ENCODE assay signal across 27 cellular contexts in the genomic region with DNA sequence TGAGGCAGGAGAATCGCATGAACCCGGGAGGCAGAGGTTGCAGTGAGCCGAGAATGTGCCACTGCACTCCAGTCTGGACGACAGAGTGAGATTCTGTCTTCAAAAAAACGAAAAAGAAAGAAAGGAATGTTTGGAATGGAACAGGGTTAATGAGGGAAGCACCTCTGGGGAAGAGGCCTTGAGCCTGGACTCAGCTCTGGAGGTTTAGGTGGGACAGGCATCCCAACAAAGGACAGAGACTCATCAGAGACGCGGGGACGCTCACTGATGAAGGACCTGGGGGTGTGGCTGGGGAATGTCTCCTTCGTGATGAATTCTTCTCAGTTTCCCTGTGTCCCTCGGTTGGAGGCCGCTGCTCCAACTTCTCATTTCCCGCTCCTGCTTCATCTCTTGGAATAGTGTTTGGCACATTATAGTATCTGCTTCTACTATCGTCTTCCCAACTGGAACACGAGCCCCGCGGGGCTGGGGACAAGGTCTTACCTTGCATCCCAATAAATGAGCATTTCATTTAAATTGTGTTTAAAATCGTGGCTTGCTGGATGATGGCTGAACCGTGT. TPM values are rescaled to one million over a fixed set of nuclear protein-coding genes. Genes with fewer than 3 reads are reported as not detected.
"Had no signal": no experiment of that assay in that cellular context is flagged by ENCODE, and none has a peak within 500 bp of the region (broad histone marks: within the 10 kb centered on the region; RNA-seq: fewer than 3 reads in every experiment).

No MANE protein-coding gene starts in this region.

- DNase-seq: activated CD4-positive, alpha-beta T cell treated with anti-CD3 and anti-CD28 coated beads, Interleukin-2, amount 10 ng/mL, durations not matched to agents 7 days and 5 days; activated CD8-positive, alpha-beta memory T cell treated with anti-CD3 and anti-CD28 coated beads, Interleukin-2, amount 50 U/mL, for 4 hours; activated CD8-positive, alpha-beta T cell treated with anti-CD3 and anti-CD28 coated beads, Interleukin-2, amount 10 ng/mL, durations not matched to agents 7 days and 5 days; activated effector memory CD4-positive, alpha-beta T cell treated with Interleukin-2 at 50 U/mL for 16 hours; activated naive CD4-positive, alpha-beta T cell treated with anti-CD3 and anti-CD28 coated beads, Interleukin-2, amount 10 ng/mL, durations not matched to agents 7 days and 5 days; activated naive CD8-positive, alpha-beta T cell treated with anti-CD3 and anti-CD28 coated beads, Interleukin-2, amount 50 U/mL, for 24 hours; activated T-cell treated with anti-CD3 and anti-CD28 coated beads, Interleukin-2, amount 50 U/mL, for 48 hours; anterior cingulate cortex; central memory CD4-positive, alpha-beta T cell; erythroblast; kidney; left lung; mammary epithelial cell; naive B cell; ovary; psoas muscle; stimulated activated CD4-positive, alpha-beta T cell treated with anti-CD3 and anti-CD28 coated beads, Interleukin-4, amount 100 ng/mL, for 4 hours; T-cell had no signal

- H3K27ac ChIP-seq: left lung, ovary, psoas muscle, thoracic aorta had no signal

- ATAC-seq: activated CD8-positive, alpha-beta T cell treated with anti-CD3 and anti-CD28 coated beads, Interleukin-2, amount 10 ng/mL, durations not matched to agents 7 days and 5 days; activated naive CD8-positive, alpha-beta T cell treated with anti-CD3 and anti-CD28 coated beads, Interleukin-2, amount 50 U/mL, for 24 hours; psoas muscle; stimulated activated memory B cell treated with anti-CD40 and anti-IgM and Interleukin-4, amounts not matched to agents 10 μg/mL and 1 μg/mL and 100 μg/mL, for 72 hours; T-cell had no signal

- H3K9me3 ChIP-seq: left lung, mucosa of descending colon, ovary, psoas muscle, right lobe of liver, thoracic aorta had no signal

- FAIRE-seq: colon, frontal cortex, kidney, small intestine, urothelium cell line had no signal

- H3K4me3 ChIP-seq: left lung, mucosa of descending colon, ovary, psoas muscle, right lobe of liver, thoracic aorta had no signal

- H3K27me3 ChIP-seq: left lung, ovary, right lobe of liver had no signal

- H3K4me1 ChIP-seq: left lung, psoas muscle had no signal

- H3K36me3 ChIP-seq: left lung, ovary, right lobe of liver, thoracic aorta had no signal

RNA-seq across cellular contexts. Expression of a gene that starts 27.6 kb away (rescaled TPM):
- total RNA-seq: activated CD4-positive, alpha-beta T cell treated with anti-CD3 and anti-CD28 coated beads, Interleukin-2, amount 10 ng/mL, durations not matched to agents 7 days and 5 days; activated CD8-positive, alpha-beta T cell treated with anti-CD3 and anti-CD28 coated beads, Interleukin-2, amount 10 ng/mL, durations not matched to agents 7 days and 5 days; kidney; mammary epithelial cell; T-cell; thoracic aorta had no signal
- polyA plus RNA-seq: mammary epithelial cell had no signal

RNA-seq across cellular contexts. Expression of a gene that starts 54.0 kb away (rescaled TPM):
- total RNA-seq: activated CD4-positive, alpha-beta T cell treated with anti-CD3 and anti-CD28 coated beads, Interleukin-2, amount 10 ng/mL, durations not matched to agents 7 days and 5 days; activated CD8-positive, alpha-beta T cell treated with anti-CD3 and anti-CD28 coated beads, Interleukin-2, amount 10 ng/mL, durations not matched to agents 7 days and 5 days; frontal cortex; left lung; mammary epithelial cell; neural crest cell; T-cell; thoracic aorta had no signal
